ENCODE assay signal across 1 cellular context in genomic region chr4:114040319-114041116, GRCh38.
A peak's percentile ranks its signal among the peaks of the same experiment; 100 is the strongest.
TF ChIP-seq lines count a peak whose summit lies in the region.

No MANE protein-coding gene starts in this region.

TF ChIP-seq in GM12878, 131 proteins besides CTCF, POLR2A, EP300 and RAD21 (continued from another document):
- peak; percentile 66 for TF ChIP-seq RUNX3 (IDR thresholded peaks at IDR 0.05; ENCODE audit: low read length)
- no peak for TF ChIP-seq HDAC6 (IDR thresholded peaks at IDR 0.05; ENCODE audit: unreplicated experiment)
- TF ChIP-seq FOXM1 (IDR thresholded peaks at IDR 0.05; ENCODE audit: low read depth, low read length) = no peak
